ENCODE assay signal across 16 cellular contexts in the genomic region with DNA sequence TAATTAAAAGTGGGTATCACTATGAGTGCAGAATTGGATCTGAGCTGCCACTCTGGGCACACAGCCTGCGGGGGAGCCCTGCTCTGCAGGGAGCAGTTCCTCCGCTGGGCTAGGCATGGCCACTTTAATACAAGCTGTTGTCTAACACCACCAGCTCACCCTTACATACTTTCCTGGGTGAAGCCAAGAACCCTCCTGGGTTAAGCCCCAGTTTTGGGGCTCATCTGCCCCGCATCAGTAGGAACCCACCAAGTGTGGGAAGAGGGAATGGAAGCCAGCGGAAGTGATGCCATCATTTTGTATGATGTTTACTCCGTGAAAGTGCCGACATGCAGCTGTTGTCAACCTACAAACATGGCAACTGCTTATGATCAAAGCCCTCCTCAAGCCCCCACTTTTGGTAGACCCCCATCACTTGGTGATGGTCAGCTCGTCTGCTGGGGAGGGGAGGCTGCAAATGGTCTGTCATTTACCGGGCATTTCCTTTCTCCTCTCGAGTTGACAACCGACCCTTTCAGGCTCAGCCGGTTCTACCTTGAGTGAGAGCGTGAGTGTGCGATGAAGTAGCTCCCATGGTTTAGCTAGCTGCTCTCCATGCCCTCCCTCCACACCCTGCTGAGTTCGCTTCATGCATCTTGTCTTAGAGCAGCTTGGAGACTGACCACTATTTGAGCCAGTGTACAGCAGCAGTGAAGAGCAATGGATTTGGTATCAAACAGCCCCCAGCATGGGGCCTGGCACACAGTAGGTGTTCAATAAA.
"Had no signal": no experiment of that assay in that cellular context is flagged by ENCODE, and none has a peak within 500 bp of the region (broad histone marks: within the 10 kb centered on the region; RNA-seq: fewer than 3 reads in every experiment).

No MANE protein-coding gene starts in this region.

- H3K36me3 Mint-ChIP-seq: activated naive CD4-positive, alpha-beta T cell treated with anti-CD3 and anti-CD28 coated beads, Interleukin-2, amount 50 U/mL, for 24 hours; memory B cell; stimulated activated memory B cell treated with anti-CD40 and anti-IgM and Interleukin-4, amounts not matched to agents 10 μg/mL and 1 μg/mL and 100 μg/mL, for 72 hours; type B pancreatic cell had no signal

- H3K27ac ChIP-seq: brain microvascular endothelial cell, esophagus muscularis mucosa had no signal

- ATAC-seq: activated CD8-positive, alpha-beta T cell treated with anti-CD3 and anti-CD28 coated beads, Interleukin-2, amount 10 ng/mL, durations not matched to agents 7 days and 5 days; stimulated activated memory B cell treated with anti-CD40 and anti-IgM and Interleukin-4, amounts not matched to agents 10 μg/mL and 1 μg/mL and 100 μg/mL, for 72 hours had no signal

- H3K9me3 Mint-ChIP-seq: activated naive CD4-positive, alpha-beta T cell treated with anti-CD3 and anti-CD28 coated beads, Interleukin-2, amount 50 U/mL, for 24 hours; activated T-helper 2 cell treated with anti-CD3 and anti-CD28 coated beads, Interferon-gamma antibody, Interleukin-2, Interleukin-4, amounts not matched to agents 10 μg/mL and 5 μg/mL and 100 μg/mL, durations not matched to agents 14 hours and 24 hours and 36 hours; memory B cell; nephron; stimulated activated memory B cell treated with anti-CD40 and anti-IgM and Interleukin-4, amounts not matched to agents 10 μg/mL and 1 μg/mL and 100 μg/mL, for 72 hours; type B pancreatic cell had no signal

- H3K4me3 ChIP-seq: esophagus muscularis mucosa, smooth muscle cell had no signal

- H3K27me3 ChIP-seq: brain microvascular endothelial cell had no signal

- H3K9me3 ChIP-seq: esophagus muscularis mucosa had no signal

- H3K27ac Mint-ChIP-seq: activated naive CD4-positive, alpha-beta T cell treated with anti-CD3 and anti-CD28 coated beads, Interleukin-2, amount 50 U/mL, for 24 hours; activated T-helper 2 cell treated with anti-CD3 and anti-CD28 coated beads, Interferon-gamma antibody, Interleukin-2, Interleukin-4, amounts not matched to agents 10 μg/mL and 5 μg/mL and 100 μg/mL, durations not matched to agents 14 hours and 24 hours and 36 hours; memory B cell; nephron; stimulated activated memory B cell treated with anti-CD40 and anti-IgM and Interleukin-4, amounts not matched to agents 10 μg/mL and 1 μg/mL and 100 μg/mL, for 72 hours had no signal

- H3K27me3 Mint-ChIP-seq: activated naive CD4-positive, alpha-beta T cell treated with anti-CD3 and anti-CD28 coated beads, Interleukin-2, amount 50 U/mL, for 24 hours; type B pancreatic cell had no signal

- H3K4me3 Mint-ChIP-seq: activated CD8-positive, alpha-beta T cell treated with anti-CD3 and anti-CD28 coated beads, Interleukin-2, amount 10 ng/mL, durations not matched to agents 7 days and 5 days; memory B cell; nephron; stimulated activated memory B cell treated with anti-CD40 and anti-IgM and Interleukin-4, amounts not matched to agents 10 μg/mL and 1 μg/mL and 100 μg/mL, for 72 hours; type B pancreatic cell had no signal

- H3K36me3 ChIP-seq: brain microvascular endothelial cell, esophagus muscularis mucosa had no signal

- H3K4me1 ChIP-seq: esophagus muscularis mucosa had no signal

- DNase-seq: activated CD8-positive, alpha-beta T cell treated with anti-CD3 and anti-CD28 coated beads, Interleukin-2, amount 10 ng/mL, durations not matched to agents 7 days and 5 days; amygdala; brain microvascular endothelial cell; cerebellar nuclear complex; dermis blood vessel endothelial cell; glutamatergic neuron; substantia nigra; T-helper 9 cell had no signal
